ENCODE assay signal across 27 cellular contexts in the genomic region with DNA sequence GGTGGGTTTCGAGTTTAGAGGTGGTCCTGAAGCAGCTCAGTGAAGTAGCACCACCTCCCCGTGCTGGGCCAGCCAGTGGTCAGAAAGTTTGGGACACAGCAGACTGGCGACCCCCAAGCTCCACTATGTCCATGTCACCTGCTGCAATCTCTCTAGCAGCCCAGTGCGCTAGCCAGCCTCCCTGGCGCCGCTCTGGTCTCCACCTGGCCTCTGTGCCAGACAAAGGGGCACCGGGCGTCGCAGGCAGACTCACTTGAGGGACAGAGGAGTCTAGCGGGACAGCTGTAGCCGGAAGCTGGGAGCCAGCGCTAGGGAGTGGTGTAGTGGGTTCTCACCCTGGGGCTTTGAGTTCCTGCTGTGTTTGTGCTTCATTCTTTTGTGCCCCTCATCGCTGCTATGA. TPM values are rescaled to one million over a fixed set of nuclear protein-coding genes. Genes with fewer than 3 reads are reported as not detected.
DNase-seq lines count a peak whose midpoint lies in the region; ATAC-seq lines count a peak whose summit lies in the region.
"Had no signal": no experiment of that assay in that cellular context is flagged by ENCODE, and none has a peak within 500 bp of the region (broad histone marks: within the 10 kb centered on the region; RNA-seq: fewer than 3 reads in every experiment).

No MANE protein-coding gene starts in this region.

- peak overlapping the region; percentile 66 for H3K23ac ChIP-seq in neuronal stem cell (ENCODE audit: low read depth, low read length, poor library complexity)

- H3K36me3 ChIP-seq in H7 (replicated peaks; ENCODE audit: control insufficient read depth, insufficient read depth, low read length): peaks cover 7% of the 10 kb centered on the region
- H3K36me3 ChIP-seq in neuronal stem cell (replicated peaks in 1 of 2; ENCODE audit: control insufficient read depth in 2 of 2, insufficient read depth in 2 of 2, low read length in 2 of 2): peaks cover 24 to 46% of the 10 kb centered on the region in 2 donors

- peak overlapping the region; percentile 73 for H3K27ac Mint-ChIP-seq in activated T-cell treated with anti-CD3 and anti-CD28 coated beads, Interleukin-2, amount 50 U/mL, for 24 hours
- peak overlapping the region; percentile 39 for H3K27ac Mint-ChIP-seq in central memory CD8-positive, alpha-beta T cell (ENCODE audit: low read depth)
- H3K27ac Mint-ChIP-seq: mesothelial cell of epicardium had no signal

- no peak overlapping the region for H2AFZ ChIP-seq in neuronal stem cell (ENCODE audit: low read length)

- no peak overlapping the region for H2BK12ac ChIP-seq in neuronal stem cell (ENCODE audit: low read length)

- H3K4me3 ChIP-seq in H7 (ENCODE audit: insufficient read depth, low read depth, low read length) (no peak overlapping the region), neuronal stem cell (ENCODE audit: low read length in 2 of 2) (no peak overlapping the region)
- H3K4me3 ChIP-seq: esophagus squamous epithelium, gastroesophageal sphincter, psoas muscle, skin epidermis, transverse colon had no signal

- H2BK5ac ChIP-seq in neuronal stem cell (ENCODE audit: low read length): no peak overlapping the region

- no peak for ATAC-seq in central memory CD8-positive, alpha-beta T cell (replicated peaks; ENCODE audit: extremely low read depth, poor library complexity, severe bottlenecking)
- no peak for ATAC-seq in HG03139 (IDR thresholded peaks at IDR 0.05; ENCODE audit: unreplicated experiment)
- ATAC-seq: gastroesophageal sphincter; Panc1; psoas muscle; stimulated activated naive CD8-positive, alpha-beta T cell treated with anti-CD3 and anti-CD28 coated beads, Interleukin-15, Interleukin-2, amounts not matched to agents 100 U/mL and 50 U/mL, for 24 hours had no signal

- peaks cover 71% of the 10 kb centered on the region for H3K36me3 Mint-ChIP-seq in activated T-cell treated with anti-CD3 and anti-CD28 coated beads, Interleukin-2, amount 50 U/mL, for 24 hours (ENCODE audit: low read depth)
- H3K36me3 Mint-ChIP-seq in central memory CD8-positive, alpha-beta T cell (ENCODE audit: insufficient read depth): peaks cover 31% of the 10 kb centered on the region

- H2BK120ac ChIP-seq in neuronal stem cell (ENCODE audit: low read depth, low read length): no peak overlapping the region

- H3K27ac ChIP-seq in neuronal stem cell (replicated peaks; ENCODE audit: low read length): no peak overlapping the region
- H3K27ac ChIP-seq: esophagus squamous epithelium, gastroesophageal sphincter, psoas muscle, skin epidermis, transverse colon had no signal

- H3K4me3 Mint-ChIP-seq in activated T-cell treated with anti-CD3 and anti-CD28 coated beads, Interleukin-2, amount 50 U/mL, for 24 hours: no peak overlapping the region
- no peak overlapping the region for H3K4me3 Mint-ChIP-seq in central memory CD8-positive, alpha-beta T cell
- H3K4me3 Mint-ChIP-seq: CD14-positive monocyte; mesothelial cell of epicardium; nephron progenitor cell; T-helper 2 cell treated with Interferon-gamma antibody and Interleukin-4, amounts not matched to agents 5 μg/mL and 100 μg/mL, for 36 hours had no signal

- no peaks in the 10 kb centered on the region for H3K4me1 ChIP-seq in neuronal stem cell (ENCODE audit: control insufficient read depth in 2 of 2, insufficient read depth in 1 of 2, low read depth in 1 of 2, low read length in 2 of 2)

- H4K8ac ChIP-seq in neuronal stem cell (ENCODE audit: low read depth, low read length): peak overlapping the region; percentile 54

- no peaks in the 10 kb centered on the region for H3K27me3 ChIP-seq in H7 (ENCODE audit: control insufficient read depth, insufficient read depth, low read length)
- H3K27me3 ChIP-seq in neuronal stem cell (ENCODE audit: control insufficient read depth in 3 of 3, insufficient read depth in 3 of 3, low read depth in 1 of 3, low read length in 3 of 3): no peaks in the 10 kb centered on the region
- H3K27me3 ChIP-seq: esophagus squamous epithelium, gastroesophageal sphincter, transverse colon had no signal

- no peak overlapping the region for H4K91ac ChIP-seq in neuronal stem cell (ENCODE audit: low read depth, low read length, poor library complexity)

- H3K9ac ChIP-seq in neuronal stem cell (ENCODE audit: low read depth, low read length, poor library complexity): no peak overlapping the region

- H3K4me1 Mint-ChIP-seq in activated T-cell treated with anti-CD3 and anti-CD28 coated beads, Interleukin-2, amount 50 U/mL, for 24 hours (ENCODE audit: low read depth): no peaks in the 10 kb centered on the region
- peaks cover 12% of the 10 kb centered on the region for H3K4me1 Mint-ChIP-seq in central memory CD8-positive, alpha-beta T cell
- H3K4me1 Mint-ChIP-seq: mesothelial cell of epicardium had no signal

- H2AK5ac ChIP-seq in neuronal stem cell (ENCODE audit: low read depth, low read length): no peak overlapping the region

- H3K79me1 ChIP-seq in neuronal stem cell (ENCODE audit: low read depth, low read length): no peaks in the 10 kb centered on the region

- H3K9me3 Mint-ChIP-seq in activated T-cell treated with anti-CD3 and anti-CD28 coated beads, Interleukin-2, amount 50 U/mL, for 24 hours: no peaks in the 10 kb centered on the region
- no peaks in the 10 kb centered on the region for H3K9me3 Mint-ChIP-seq in central memory CD8-positive, alpha-beta T cell
- H3K9me3 Mint-ChIP-seq: CD14-positive monocyte; mesothelial cell of epicardium; nephron progenitor cell; T-helper 2 cell treated with Interferon-gamma antibody and Interleukin-4, amounts not matched to agents 5 μg/mL and 100 μg/mL, for 36 hours had no signal

- H3K27me3 Mint-ChIP-seq in activated T-cell treated with anti-CD3 and anti-CD28 coated beads, Interleukin-2, amount 50 U/mL, for 24 hours: no peaks in the 10 kb centered on the region
- no peaks in the 10 kb centered on the region for H3K27me3 Mint-ChIP-seq in central memory CD8-positive, alpha-beta T cell

- H3K9me3 ChIP-seq in neuronal stem cell (replicated peaks in 1 of 2; ENCODE audit: control insufficient read depth in 2 of 2, insufficient read depth in 1 of 2, low read depth in 1 of 2, low read length in 2 of 2): no peaks in the 10 kb centered on the region
- H3K9me3 ChIP-seq: esophagus squamous epithelium, gastroesophageal sphincter, psoas muscle, transverse colon had no signal

- H3K4me2 ChIP-seq in neuronal stem cell (ENCODE audit: insufficient read depth, low read length, poor library complexity, severe bottlenecking): no peak overlapping the region

- no peak overlapping the region for H2BK15ac ChIP-seq in neuronal stem cell (ENCODE audit: low read length)

- WGBS in neuronal stem cell (ENCODE audit: extremely low coverage in 2 of 2, insufficient read length in 2 of 2, insufficient replicate concordance in 1 of 2), 2 donors: no CpG with 5 or more reads among the region's 13 CpGs

- no peak for DNase-seq in activated T-cell treated with anti-CD3 and anti-CD28 coated beads, Interleukin-2, amount 50 U/mL, for 24 hours
- DNase-seq in activated T-cell treated with anti-CD3 and anti-CD28 coated beads for 4 hours (no peak), H7 (peak; percentile 48), neuronal stem cell (ENCODE audit: low spot score) (no peak), GM03348 (ENCODE audit: low spot score) (no peak)
- no peak for DNase-seq in central memory CD8-positive, alpha-beta T cell (ENCODE audit: low spot score in 2 of 2)
- DNase-seq in activated CD8-positive, alpha-beta memory T cell treated with anti-CD3 and anti-CD28 coated beads for 24 hours: no peak
- DNase-seq: activated naive CD4-positive, alpha-beta T cell treated with Interleukin-2 at 50 U/mL for 16 hours; DMS 273 treated with DMSO at 0.1 percent for 48 hours; effector CD4-positive, alpha-beta T cell; esophagus squamous epithelium; GOT3; kidney glomerular epithelial cell; nephron progenitor cell; NK-92 treated with Interleukin-12 subunit alpha and Interleukin-12 subunit beta, amount 100 ng/mL, for 24 hours; psoas muscle; stimulated activated CD4-positive, alpha-beta T cell treated with anti-CD3 and anti-CD28 coated beads, Interleukin-2, amount 100 ng/mL, for 24 hours; stimulated activated naive CD8-positive, alpha-beta T cell treated with anti-CD3 and anti-CD28 coated beads, Interleukin-15, Interleukin-2, amounts not matched to agents 100 U/mL and 50 U/mL, for 24 hours; transverse colon had no signal

- H3K18ac ChIP-seq in neuronal stem cell (ENCODE audit: low read length): no peak overlapping the region

- H3K4ac ChIP-seq in neuronal stem cell (ENCODE audit: low read length): no peak overlapping the region

- peak overlapping the region; percentile 98 for H3K14ac ChIP-seq in neuronal stem cell (ENCODE audit: low read length)

RNA-seq across cellular contexts. Expression of a gene that starts 25.5 kb away (rescaled TPM):
- total RNA-seq in H7 (2014; rRNA removed; shearing (Covaris generic)): not detected in 2 replicates
- polyA plus RNA-seq in neuronal stem cell (2013, experiment 1 of 2): not detected
- 0.01 TPM for polyA plus RNA-seq in neuronal stem cell (2013, experiment 2 of 2)
- total RNA-seq: HT1080, mesothelial cell of epicardium, transverse colon had no signal

RNA-seq across cellular contexts. Expression of a gene that starts 51.3 kb away (rescaled TPM):
- 0.42 and 0.81 TPM in 2 replicates for total RNA-seq in H7 (2014; rRNA removed; shearing (Covaris generic))
- not detected for polyA plus RNA-seq in neuronal stem cell (2013, experiment 1 of 2)
- 0.03 TPM for polyA plus RNA-seq in neuronal stem cell (2013, experiment 2 of 2)
- total RNA-seq: HT1080, mesothelial cell of epicardium had no signal

RNA-seq across cellular contexts. Expression of a gene that starts 57.1 kb away (rescaled TPM):
- 21.3 and 22.7 TPM in 2 replicates for total RNA-seq in H7 (2014; rRNA removed; shearing (Covaris generic))
- 21.0 TPM for polyA plus RNA-seq in neuronal stem cell (2013, experiment 1 of 2)
- 16.1 TPM for polyA plus RNA-seq in neuronal stem cell (2013, experiment 2 of 2)
